35 cellular contexts compared by ENCODE assay signal in the genomic region with DNA sequence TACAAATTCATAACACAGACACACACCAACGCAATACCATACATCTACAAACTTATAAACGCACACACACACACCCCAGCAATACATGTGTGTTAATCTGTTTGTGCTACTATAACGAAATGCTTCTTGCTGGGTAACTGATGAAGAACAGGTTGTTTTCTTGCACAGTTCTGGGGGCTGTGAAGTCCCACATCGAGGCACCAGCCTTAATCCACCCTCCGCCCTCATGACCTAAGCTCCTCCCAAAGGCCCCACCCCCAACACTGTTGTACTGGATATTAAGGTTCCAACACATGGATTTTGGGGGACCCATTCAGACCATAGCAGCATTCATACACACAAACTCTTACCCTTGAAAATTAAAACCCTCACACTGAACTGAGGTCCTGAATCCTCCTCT.
"Had no signal": no experiment of that assay in that cellular context is flagged by ENCODE, and none has a peak within 500 bp of the region (broad histone marks: within the 10 kb centered on the region; RNA-seq: fewer than 3 reads in every experiment).

No MANE protein-coding gene starts in this region.

- H3K27ac Mint-ChIP-seq: activated B cell treated with CpG ODN at 0.5 μM for 24 hours; activated CD4-positive, alpha-beta memory T cell treated with anti-CD3 and anti-CD28 coated beads for 36 hours; activated CD4-positive, alpha-beta T cell treated with anti-CD3 and anti-CD28 coated beads, Interleukin-2, amount 10 ng/mL, durations not matched to agents 24 days and 14 days; activated CD8-positive, alpha-beta T cell treated with anti-CD3 and anti-CD28 coated beads for 36 hours; activated naive CD4-positive, alpha-beta T cell treated with anti-CD3 and anti-CD28 coated beads for 36 hours; activated naive CD4-positive, alpha-beta T cell treated with anti-CD3 and anti-CD28 coated beads, Interleukin-2, amount 50 U/mL, for 72 hours; activated naive CD8-positive, alpha-beta T cell treated with anti-CD3 and anti-CD28 coated beads for 36 hours; activated T-cell treated with anti-CD3 and anti-CD28 coated beads, Interleukin-2, amount 50 U/mL, for 72 hours; activated T-helper 1 cell treated with anti-CD3 and anti-CD28 coated beads, Interleukin-12 subunit alpha, Interleukin-12 subunit beta, Interleukin-2, Interleukin-4 antibody, amounts not matched to agents 30 ng/mL and 10 ng/mL and 1 ng/mL, durations not matched to agents 14 hours and 24 hours and 36 hours; activated T-helper 17 cell treated with anti-CD3 and anti-CD28 coated beads, Interleukin-2, amount 50 U/mL, for 72 hours; T-helper 1 cell treated with Interleukin-12 subunit alpha and Interleukin-12 subunit beta and Interleukin-4 antibody, amounts not matched to agents 30 μg/mL and 1 μg/mL, for 36 hours; T-helper 2 cell treated with Interferon-gamma antibody and Interleukin-4, amounts not matched to agents 5 μg/mL and 100 μg/mL, for 36 hours had no signal

- H3K36me3 Mint-ChIP-seq: activated CD4-positive, alpha-beta memory T cell treated with anti-CD3 and anti-CD28 coated beads for 36 hours; activated naive CD4-positive, alpha-beta T cell treated with anti-CD3 and anti-CD28 coated beads, Interleukin-2, amount 50 U/mL, for 72 hours; activated naive CD8-positive, alpha-beta T cell treated with anti-CD3 and anti-CD28 coated beads for 36 hours had no signal

- ATAC-seq: activated CD8-positive, alpha-beta T cell treated with anti-CD3 and anti-CD28 coated beads for 36 hours; activated naive CD4-positive, alpha-beta T cell treated with anti-CD3 and anti-CD28 coated beads, Interleukin-2, amount 50 U/mL, for 72 hours; activated T-cell treated with anti-CD3 and anti-CD28 coated beads, Interleukin-2, amount 50 U/mL, for 4 hours; activated T-cell treated with anti-CD3 and anti-CD28 coated beads, Interleukin-2, amount 50 U/mL, for 72 hours; activated T-helper 17 cell treated with anti-CD3 and anti-CD28 coated beads, Interleukin-2, amount 50 U/mL, for 72 hours; body of pancreas had no signal

- H3K27me3 Mint-ChIP-seq: activated CD8-positive, alpha-beta T cell treated with anti-CD3 and anti-CD28 coated beads for 36 hours; activated naive CD8-positive, alpha-beta T cell treated with anti-CD3 and anti-CD28 coated beads for 36 hours had no signal

- H3K27ac ChIP-seq: adrenal gland, body of pancreas, brain microvascular endothelial cell, breast epithelium, VCaP had no signal

- H3K4me3 Mint-ChIP-seq: activated B cell treated with CpG ODN at 0.5 μM for 24 hours; activated CD4-positive, alpha-beta memory T cell treated with anti-CD3 and anti-CD28 coated beads for 36 hours; activated CD4-positive, alpha-beta T cell treated with anti-CD3 and anti-CD28 coated beads, Interleukin-2, amount 10 ng/mL, durations not matched to agents 24 days and 14 days; activated CD8-positive, alpha-beta T cell treated with anti-CD3 and anti-CD28 coated beads for 36 hours; activated naive CD4-positive, alpha-beta T cell treated with anti-CD3 and anti-CD28 coated beads for 36 hours; activated naive CD8-positive, alpha-beta T cell treated with anti-CD3 and anti-CD28 coated beads for 36 hours; activated T-cell treated with anti-CD3 and anti-CD28 coated beads, Interleukin-2, amount 50 U/mL, for 4 hours; activated T-cell treated with anti-CD3 and anti-CD28 coated beads, Interleukin-2, amount 50 U/mL, for 72 hours; activated T-helper 1 cell treated with anti-CD3 and anti-CD28 coated beads, Interleukin-12 subunit alpha, Interleukin-12 subunit beta, Interleukin-2, Interleukin-4 antibody, amounts not matched to agents 30 ng/mL and 10 ng/mL and 1 ng/mL, durations not matched to agents 14 hours and 24 hours and 36 hours; activated T-helper 17 cell treated with anti-CD3 and anti-CD28 coated beads, Interleukin-2, amount 50 U/mL, for 72 hours; T-helper 1 cell treated with Interleukin-12 subunit alpha and Interleukin-12 subunit beta and Interleukin-4 antibody, amounts not matched to agents 30 μg/mL and 1 μg/mL, for 36 hours; T-helper 2 cell treated with Interferon-gamma antibody and Interleukin-4, amounts not matched to agents 5 μg/mL and 100 μg/mL, for 36 hours had no signal

- H3K9me3 ChIP-seq: adrenal gland, body of pancreas, breast epithelium had no signal

- H3K4me1 Mint-ChIP-seq: activated B cell treated with CpG ODN at 0.5 μM for 24 hours; activated CD4-positive, alpha-beta T cell treated with anti-CD3 and anti-CD28 coated beads, Interleukin-2, amount 10 ng/mL, durations not matched to agents 24 days and 14 days; activated naive CD8-positive, alpha-beta T cell treated with anti-CD3 and anti-CD28 coated beads for 36 hours; activated T-helper 17 cell treated with anti-CD3 and anti-CD28 coated beads, Interleukin-2, amount 50 U/mL, for 72 hours had no signal

- H3K36me3 ChIP-seq: adrenal gland, brain microvascular endothelial cell, breast epithelium had no signal

- DNase-seq: activated B cell treated with CpG ODN at 0.5 μM for 24 hours; activated CD4-positive, alpha-beta memory T cell treated with anti-CD3 and anti-CD28 coated beads for 36 hours; activated CD4-positive, alpha-beta T cell treated with anti-CD3 and anti-CD28 coated beads for 4 hours; activated CD4-positive, alpha-beta T cell treated with anti-CD3 and anti-CD28 coated beads, Interleukin-2, amount 10 ng/mL, durations not matched to agents 24 days and 14 days; activated CD4-positive, alpha-beta T cell treated with anti-CD3 and anti-CD28 coated beads, Interleukin-2, amount 50 U/mL, for 1 hour; activated CD4-positive, alpha-beta T cell treated with anti-CD3 and anti-CD28 coated beads, Interleukin-2, amount 50 U/mL, for 4 hours; activated CD4-positive, CD25-positive, alpha-beta regulatory T cell treated with anti-CD3 and anti-CD28 coated beads, Interleukin-2, amount 50 U/mL, for 72 hours; activated CD8-positive, alpha-beta memory T cell treated with anti-CD3 and anti-CD28 coated beads, Interleukin-2, amount 50 U/mL, for 4 hours; activated CD8-positive, alpha-beta T cell treated with anti-CD3 and anti-CD28 coated beads for 36 hours; activated effector memory CD4-positive, alpha-beta T cell treated with anti-CD3 and anti-CD28 coated beads, Interleukin-2, amount 50 U/mL, for 16 hours; activated gamma-delta T cell treated with Interleukin-2 at 50 U/mL for 16 hours; activated naive CD4-positive, alpha-beta T cell; activated naive CD4-positive, alpha-beta T cell treated with anti-CD3 and anti-CD28 coated beads for 36 hours; activated naive CD4-positive, alpha-beta T cell treated with anti-CD3 and anti-CD28 coated beads, Interleukin-2, amount 50 U/mL, for 16 hours; activated naive CD8-positive, alpha-beta T cell treated with anti-CD3 and anti-CD28 coated beads for 36 hours; activated T-cell treated with anti-CD3 and anti-CD28 coated beads for 4 hours; activated T-cell treated with anti-CD3 and anti-CD28 coated beads, Interleukin-2, amount 50 U/mL, for 1 hour; activated T-cell treated with anti-CD3 and anti-CD28 coated beads, Interleukin-2, amount 50 U/mL, for 4 hours; activated T-cell treated with anti-CD3 and anti-CD28 coated beads, Interleukin-2, amount 50 U/mL, for 72 hours; amniotic stem cell; aorta; body of pancreas; brain microvascular endothelial cell; central memory CD4-positive, alpha-beta T cell; T-helper 1 cell; T-helper 2 cell; T-helper 9 cell had no signal

- H3K27me3 ChIP-seq: adrenal gland, body of pancreas had no signal

- H3K4me3 ChIP-seq: adrenal gland, body of pancreas, breast epithelium had no signal

- H3K9me3 Mint-ChIP-seq: activated CD4-positive, alpha-beta memory T cell treated with anti-CD3 and anti-CD28 coated beads for 36 hours; activated CD4-positive, alpha-beta T cell treated with anti-CD3 and anti-CD28 coated beads, Interleukin-2, amount 10 ng/mL, durations not matched to agents 24 days and 14 days; activated CD8-positive, alpha-beta T cell treated with anti-CD3 and anti-CD28 coated beads for 36 hours; activated naive CD4-positive, alpha-beta T cell treated with anti-CD3 and anti-CD28 coated beads for 36 hours; activated naive CD4-positive, alpha-beta T cell treated with anti-CD3 and anti-CD28 coated beads, Interleukin-2, amount 50 U/mL, for 72 hours; activated naive CD8-positive, alpha-beta T cell treated with anti-CD3 and anti-CD28 coated beads for 36 hours; activated T-cell treated with anti-CD3 and anti-CD28 coated beads, Interleukin-2, amount 50 U/mL, for 4 hours; activated T-cell treated with anti-CD3 and anti-CD28 coated beads, Interleukin-2, amount 50 U/mL, for 72 hours; activated T-helper 1 cell treated with anti-CD3 and anti-CD28 coated beads, Interleukin-12 subunit alpha, Interleukin-12 subunit beta, Interleukin-2, Interleukin-4 antibody, amounts not matched to agents 30 ng/mL and 10 ng/mL and 1 ng/mL, durations not matched to agents 14 hours and 24 hours and 36 hours; activated T-helper 17 cell treated with anti-CD3 and anti-CD28 coated beads, Interleukin-2, amount 50 U/mL, for 72 hours; T-helper 1 cell treated with Interleukin-12 subunit alpha and Interleukin-12 subunit beta and Interleukin-4 antibody, amounts not matched to agents 30 μg/mL and 1 μg/mL, for 36 hours; T-helper 2 cell treated with Interferon-gamma antibody and Interleukin-4, amounts not matched to agents 5 μg/mL and 100 μg/mL, for 36 hours had no signal

- H3K4me1 ChIP-seq: breast epithelium had no signal
